ENCODE assay signal across 1 cellular context in genomic region chr10:78320990-78321389, GRCh38.
TF ChIP-seq lines count a peak whose summit lies in the region.

No MANE protein-coding gene starts in this region.

TF ChIP-seq in K562, 482 proteins besides CTCF, POLR2A, EP300 and RAD21:
- TF ChIP-seq NR1H2 (CRISPR knock-in tag; IDR thresholded peaks at IDR 0.05) (no peak), PKNOX1 (IDR thresholded peaks at IDR 0.05) (peak; percentile 40; the same call in 1 of the 2 replicates), TFE3 (CRISPR knock-in tag; IDR thresholded peaks at IDR 0.05) (peak; percentile 42; the same call in 1 of the 2 replicates), PBX2 (CRISPR knock-in tag; IDR thresholded peaks at IDR 0.05; ENCODE audit: low read depth) (no peak), PBX2 (tag; conservative IDR thresholded peaks at IDR 0.05; ENCODE audit: low read depth) (peak; percentile 37), THAP12 (CRISPR knock-in tag; IDR thresholded peaks at IDR 0.05) (no peak), MEIS2 (IDR thresholded peaks at IDR 0.05; ENCODE audit: partially characterized antibody) (peak; percentile 54), BHLHE40 (IDR thresholded peaks at IDR 0.05; ENCODE audit: low read length) (peak; percentile 50; the same call in 1 of the 2 replicates)
